9 cellular contexts compared by ENCODE assay signal in genomic region chr7:732094-732541, GRCh38. TPM values are rescaled to one million over a fixed set of nuclear protein-coding genes. Genes with fewer than 3 reads are reported as not detected.
A peak's percentile ranks its signal among the peaks of the same experiment; 100 is the strongest.
DNase-seq lines count a peak whose midpoint lies in the region; ATAC-seq and TF ChIP-seq lines count a peak whose summit lies in the region.
"Had no signal": no experiment of that assay in that cellular context is flagged by ENCODE, and none has a peak within 500 bp of the region (broad histone marks: within the 10 kb centered on the region; RNA-seq: fewer than 3 reads in every experiment).

No MANE protein-coding gene starts in this region.

- no peak for ATAC-seq in GM18505 (IDR thresholded peaks at IDR 0.05; ENCODE audit: unreplicated experiment)

- no peak for TF ChIP-seq POLR2A in GM18505 (IDR thresholded peaks at IDR 0.05; ENCODE audit: borderline replicate concordance, extremely low read depth, insufficient read depth, insufficient read length)

- peak; percentile 44 for TF ChIP-seq CTCF in choroid plexus epithelial cell (conservative IDR thresholded peaks at IDR 0.05; ENCODE audit: low read depth, low read length)

- peak; percentile 85 for DNase-seq in DMS79 treated with DMSO at 0.1 percent for 48 hours (lab: John Stamatoyannopoulos, UW)
- peak; percentile 76 for DNase-seq in NCI-H2171 (lab: John Stamatoyannopoulos, UW)
- DNase-seq in choroid plexus epithelial cell (ENCODE audit: low read depth) = peak; percentile 69
- peak; percentile 86 for DNase-seq in myocyte (ENCODE audit: low read depth)
- DNase-seq in T-helper 2 cell = no peak
- no peak for DNase-seq in NCI-H82 treated with DMSO at 0.1 percent for 48 hours (lab: John Stamatoyannopoulos, UW; ENCODE audit: unreplicated experiment)
- DNase-seq in NCI-H1048 (lab: John Stamatoyannopoulos, UW) = no peak
- DNase-seq: NCI-H446 treated with DMSO at 0.1 percent for 48 hours had no signal

- H3K4me3 ChIP-seq in choroid plexus epithelial cell (ENCODE audit: low read depth, low read length) = no peak overlapping the region

RNA-seq across cellular contexts. Expression of gene PRKAR1B, which starts 5.0 kb away (rescaled TPM):
- 12.3 and 16.4 TPM in 2 replicates for total RNA-seq in myocyte
- 14.8 TPM for polyA plus RNA-seq in myocyte (2012)

RNA-seq across cellular contexts. Expression of gene DNAAF5, which starts 5.6 kb away (rescaled TPM):
- total RNA-seq in myocyte = 38.2 and 40.9 TPM in 2 replicates
- 24.9 TPM for polyA plus RNA-seq in myocyte (2012)

Comparison
In these comparisons a context has a peak if more than half of its experiments do, and no peak if none do; other contexts are left out.
1. DNase-seq: peak in DMS79 treated with DMSO at 0.1 percent for 48 hours (single experiment), NCI-H2171 (single experiment), choroid plexus epithelial cell (single experiment) and myocyte (single experiment); none in T-helper 2 cell (0 of 5), NCI-H82 treated with DMSO at 0.1 percent for 48 hours (single experiment) and NCI-H1048 (single experiment).